Comparison of ENCODE assay signal across 8 cellular contexts in genomic region chr14:93042968-93043940, GRCh38.
DNase-seq lines count a peak whose midpoint lies in the region; ATAC-seq, FAIRE-seq and TF ChIP-seq lines count a peak whose summit lies in the region.

No MANE protein-coding gene starts in this region.

- no peak for TF ChIP-seq POLR2A in spleen (IDR thresholded peaks at IDR 0.05)

- H3K27me3 ChIP-seq in foreskin keratinocyte (no peaks in the 10 kb centered on the region), spleen (replicated peaks in 1 of 7) (no peaks in the 10 kb centered on the region)

- no peak for DNase-seq in GM18507 (ENCODE audit: extremely low spot score, insufficient read length, low read depth)
- peak; percentile 99 for DNase-seq in SW480 (ENCODE audit: low spot score)
- DNase-seq in foreskin keratinocyte: peak; percentile 96
- DNase-seq in spleen: no peak
- DNase-seq in NCI-H146 (lab: John Stamatoyannopoulos, UW): no peak
- no peak for DNase-seq in activated naive CD4-positive, alpha-beta T cell (lab: John Stamatoyannopoulos, UW)
- no peak for DNase-seq in NCI-H187 (lab: John Stamatoyannopoulos, UW)

- H3K36me3 ChIP-seq in spleen: no peaks in the 10 kb centered on the region

- intact Hi-C loops in spleen (cut with DNase I; ENCODE audit: low total_unique reads): no loop called here

- TF ChIP-seq CTCF in foreskin keratinocyte (conservative IDR thresholded peaks at IDR 0.05): no peak
- no peak for TF ChIP-seq CTCF in spleen (IDR thresholded peaks at IDR 0.05 in 8 of 11, conservative IDR thresholded peaks at IDR 0.05 in 3 of 11)

- H3K27ac ChIP-seq in foreskin keratinocyte (peak overlapping the region; percentile 80), spleen (peak overlapping the region in 5 of 8 donors; percentile 50 to 84 (median 68))

- FAIRE-seq in GM18507 (lab: Jason Lieb, UNC): peak; percentile 45

- no peaks in the 10 kb centered on the region for H3K9me3 ChIP-seq in spleen

- no peak overlapping the region for H3K4me3 ChIP-seq in spleen

- WGBS in spleen, 5 donors: 53 to 76% (median 65%) methylated on average over 13 of the region's 13 CpGs

- peak; percentile 86 for ATAC-seq in foreskin keratinocyte
- no peak for ATAC-seq in HG03439 (IDR thresholded peaks at IDR 0.05; ENCODE audit: unreplicated experiment)

- H3K4me1 ChIP-seq in foreskin keratinocyte: peaks cover 41% of the 10 kb centered on the region
- H3K4me1 ChIP-seq in spleen: peaks cover 55 to 100% (median 90%) of the 10 kb centered on the region in 6 donors

Comparison
In these comparisons a context has a peak if more than half of its experiments do, and no peak if none do; other contexts are left out.
1. DNase-seq: peak in SW480 (single experiment) and foreskin keratinocyte (2 of 2); none in GM18507 (single experiment), spleen (single experiment), NCI-H146 (single experiment), activated naive CD4-positive, alpha-beta T cell (0 of 4) and NCI-H187 (0 of 2).